In the genomic region with DNA sequence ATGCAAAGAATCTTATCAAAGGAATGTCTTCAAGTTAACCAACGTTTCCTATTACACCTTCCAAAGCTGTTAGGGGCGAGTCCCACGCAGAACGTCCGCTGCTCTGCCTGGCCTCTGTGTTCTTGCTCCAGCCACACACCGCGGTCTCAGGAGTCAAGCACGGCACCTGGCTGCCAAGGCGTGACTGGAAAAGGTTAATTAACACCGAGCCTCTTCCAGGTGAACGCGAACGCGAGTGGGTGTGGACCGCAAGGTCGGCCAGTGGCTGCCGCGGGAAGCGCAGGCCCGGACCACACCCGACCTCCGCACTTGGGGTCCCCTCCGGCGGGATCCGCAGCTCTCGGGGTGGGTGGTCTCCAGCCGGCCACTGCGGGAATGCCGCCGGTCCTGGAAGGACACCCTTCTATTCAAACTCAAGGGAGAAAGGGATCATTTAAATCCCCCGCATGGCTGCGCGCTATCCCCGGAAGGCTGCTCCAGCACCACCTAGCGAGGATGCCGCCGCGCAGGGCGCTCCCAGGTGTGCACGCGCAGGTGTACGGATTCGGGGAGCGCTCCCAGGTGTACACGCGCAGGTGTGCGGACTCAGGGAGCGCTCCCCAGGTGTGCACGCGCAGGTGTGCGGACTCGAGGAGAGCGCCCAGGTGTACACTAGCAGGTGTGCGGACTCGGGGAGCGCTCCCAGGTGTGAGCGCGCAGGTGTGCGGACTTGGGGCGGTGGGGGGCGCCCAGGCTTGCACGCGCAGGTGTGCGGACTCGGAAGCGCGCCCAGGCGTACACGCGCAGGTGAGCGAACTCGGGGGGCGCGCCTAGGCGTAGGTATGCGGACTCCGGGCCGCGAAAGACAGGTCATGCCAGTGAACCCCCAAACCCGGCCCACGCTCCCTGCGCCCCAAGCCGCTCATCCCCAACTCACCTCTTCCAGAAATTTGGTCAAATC, we compare ENCODE assay signal across 1 cellular context.
TF ChIP-seq lines count a peak whose summit lies in the region.

No MANE protein-coding gene starts in this region.

TF ChIP-seq in HepG2, 621 proteins besides CTCF, POLR2A, EP300 and RAD21 (continued from another document and continues in another):
- TF ChIP-seq, protein P1, sequence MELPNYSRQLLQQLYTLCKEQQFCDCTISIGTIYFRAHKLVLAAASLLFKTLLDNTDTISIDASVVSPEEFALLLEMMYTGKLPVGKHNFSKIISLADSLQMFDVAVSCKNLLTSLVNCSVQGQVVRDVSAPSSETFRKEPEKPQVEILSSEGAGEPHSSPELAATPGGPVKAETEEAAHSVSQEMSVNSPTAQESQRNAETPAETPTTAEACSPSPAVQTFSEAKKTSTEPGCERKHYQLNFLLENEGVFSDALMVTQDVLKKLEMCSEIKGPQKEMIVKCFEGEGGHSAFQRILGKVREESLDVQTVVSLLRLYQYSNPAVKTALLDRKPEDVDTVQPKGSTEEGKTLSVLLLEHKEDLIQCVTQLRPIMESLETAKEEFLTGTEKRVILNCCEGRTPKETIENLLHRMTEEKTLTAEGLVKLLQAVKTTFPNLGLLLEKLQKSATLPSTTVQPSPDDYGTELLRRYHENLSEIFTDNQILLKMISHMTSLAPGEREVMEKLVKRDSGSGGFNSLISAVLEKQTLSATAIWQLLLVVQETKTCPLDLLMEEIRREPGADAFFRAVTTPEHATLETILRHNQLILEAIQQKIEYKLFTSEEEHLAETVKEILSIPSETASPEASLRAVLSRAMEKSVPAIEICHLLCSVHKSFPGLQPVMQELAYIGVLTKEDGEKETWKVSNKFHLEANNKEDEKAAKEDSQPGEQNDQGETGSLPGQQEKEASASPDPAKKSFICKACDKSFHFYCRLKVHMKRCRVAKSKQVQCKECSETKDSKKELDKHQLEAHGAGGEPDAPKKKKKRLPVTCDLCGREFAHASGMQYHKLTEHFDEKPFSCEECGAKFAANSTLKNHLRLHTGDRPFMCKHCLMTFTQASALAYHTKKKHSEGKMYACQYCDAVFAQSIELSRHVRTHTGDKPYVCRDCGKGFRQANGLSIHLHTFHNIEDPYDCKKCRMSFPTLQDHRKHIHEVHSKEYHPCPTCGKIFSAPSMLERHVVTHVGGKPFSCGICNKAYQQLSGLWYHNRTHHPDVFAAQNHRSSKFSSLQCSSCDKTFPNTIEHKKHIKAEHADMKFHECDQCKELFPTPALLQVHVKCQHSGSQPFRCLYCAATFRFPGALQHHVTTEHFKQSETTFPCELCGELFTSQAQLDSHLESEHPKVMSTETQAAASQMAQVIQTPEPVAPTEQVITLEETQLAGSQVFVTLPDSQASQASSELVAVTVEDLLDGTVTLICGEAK (IDR thresholded peaks at IDR 0.05) = no peak
- TF ChIP-seq, protein P1 (CRISPR knock-in tag; IDR thresholded peaks at IDR 0.05) = peak; percentile 56
- TF ChIP-seq ZNF10 (CRISPR knock-in tag; IDR thresholded peaks at IDR 0.05; ENCODE audit: borderline replicate concordance, low read depth) = no peak
- TF ChIP-seq ZNF124 (CRISPR knock-in tag; IDR thresholded peaks at IDR 0.05) = no peak
- TF ChIP-seq, protein P2, sequence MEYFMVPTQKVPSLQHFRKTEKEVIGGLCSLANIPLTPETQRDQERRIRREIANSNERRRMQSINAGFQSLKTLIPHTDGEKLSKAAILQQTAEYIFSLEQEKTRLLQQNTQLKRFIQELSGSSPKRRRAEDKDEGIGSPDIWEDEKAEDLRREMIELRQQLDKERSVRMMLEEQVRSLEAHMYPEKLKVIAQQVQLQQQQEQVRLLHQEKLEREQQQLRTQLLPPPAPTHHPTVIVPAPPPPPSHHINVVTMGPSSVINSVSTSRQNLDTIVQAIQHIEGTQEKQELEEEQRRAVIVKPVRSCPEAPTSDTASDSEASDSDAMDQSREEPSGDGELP (IDR thresholded peaks at IDR 0.05; ENCODE audit: borderline replicate concordance, low read depth) = 0 out of 2 replicates have a peak, but pooled peaks have one; percentile 10
- TF ChIP-seq ZNF879 (CRISPR knock-in tag; IDR thresholded peaks at IDR 0.05) = 0 out of 2 replicates have a peak, but pooled peaks have one; percentile 29
- TF ChIP-seq, protein P3, sequence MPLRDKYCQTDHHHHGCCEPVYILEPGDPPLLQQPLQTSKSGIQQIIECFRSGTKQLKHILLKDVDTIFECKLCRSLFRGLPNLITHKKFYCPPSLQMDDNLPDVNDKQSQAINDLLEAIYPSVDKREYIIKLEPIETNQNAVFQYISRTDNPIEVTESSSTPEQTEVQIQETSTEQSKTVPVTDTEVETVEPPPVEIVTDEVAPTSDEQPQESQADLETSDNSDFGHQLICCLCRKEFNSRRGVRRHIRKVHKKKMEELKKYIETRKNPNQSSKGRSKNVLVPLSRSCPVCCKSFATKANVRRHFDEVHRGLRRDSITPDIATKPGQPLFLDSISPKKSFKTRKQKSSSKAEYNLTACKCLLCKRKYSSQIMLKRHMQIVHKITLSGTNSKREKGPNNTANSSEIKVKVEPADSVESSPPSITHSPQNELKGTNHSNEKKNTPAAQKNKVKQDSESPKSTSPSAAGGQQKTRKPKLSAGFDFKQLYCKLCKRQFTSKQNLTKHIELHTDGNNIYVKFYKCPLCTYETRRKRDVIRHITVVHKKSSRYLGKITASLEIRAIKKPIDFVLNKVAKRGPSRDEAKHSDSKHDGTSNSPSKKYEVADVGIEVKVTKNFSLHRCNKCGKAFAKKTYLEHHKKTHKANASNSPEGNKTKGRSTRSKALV (CRISPR knock-in tag; IDR thresholded peaks at IDR 0.05) = no peak; the same call in 1 of the 2 replicates
- TF ChIP-seq SAFB2 (CRISPR knock-in tag; IDR thresholded peaks at IDR 0.05; ENCODE audit: borderline replicate concordance, low read depth) = no peak
- TF ChIP-seq ZKSCAN8 (CRISPR knock-in tag; IDR thresholded peaks at IDR 0.05; ENCODE audit: borderline replicate concordance) = 0 out of 2 replicates have a peak, but pooled peaks have one; percentile 35
- TF ChIP-seq IRX3 (CRISPR knock-in tag; IDR thresholded peaks at IDR 0.05; ENCODE audit: borderline replicate concordance, low read depth) = peak; percentile 62; the same call in 1 of the 2 replicates
- no peak for TF ChIP-seq ZNF414 (CRISPR knock-in tag; IDR thresholded peaks at IDR 0.05)
- no peak for TF ChIP-seq EZH2 (conservative IDR thresholded peaks at IDR 0.05; ENCODE audit: low read depth, low read length)
- no peak for TF ChIP-seq SYNCRIP (IDR thresholded peaks at IDR 0.05; ENCODE audit: insufficient read depth, low read depth, low read length)
- TF ChIP-seq KLF11 (CRISPR knock-in tag; IDR thresholded peaks at IDR 0.05) = no peak
- no peak for TF ChIP-seq FIP1L1 (IDR thresholded peaks at IDR 0.05; ENCODE audit: borderline replicate concordance, insufficient read depth, low read depth, low read length)
- peak; percentile 14 for TF ChIP-seq ASH2L (IDR thresholded peaks at IDR 0.05; ENCODE audit: insufficient read length, low read depth, low read length)
- no peak for TF ChIP-seq MNT (IDR thresholded peaks at IDR 0.05)
- TF ChIP-seq, protein P4, sequence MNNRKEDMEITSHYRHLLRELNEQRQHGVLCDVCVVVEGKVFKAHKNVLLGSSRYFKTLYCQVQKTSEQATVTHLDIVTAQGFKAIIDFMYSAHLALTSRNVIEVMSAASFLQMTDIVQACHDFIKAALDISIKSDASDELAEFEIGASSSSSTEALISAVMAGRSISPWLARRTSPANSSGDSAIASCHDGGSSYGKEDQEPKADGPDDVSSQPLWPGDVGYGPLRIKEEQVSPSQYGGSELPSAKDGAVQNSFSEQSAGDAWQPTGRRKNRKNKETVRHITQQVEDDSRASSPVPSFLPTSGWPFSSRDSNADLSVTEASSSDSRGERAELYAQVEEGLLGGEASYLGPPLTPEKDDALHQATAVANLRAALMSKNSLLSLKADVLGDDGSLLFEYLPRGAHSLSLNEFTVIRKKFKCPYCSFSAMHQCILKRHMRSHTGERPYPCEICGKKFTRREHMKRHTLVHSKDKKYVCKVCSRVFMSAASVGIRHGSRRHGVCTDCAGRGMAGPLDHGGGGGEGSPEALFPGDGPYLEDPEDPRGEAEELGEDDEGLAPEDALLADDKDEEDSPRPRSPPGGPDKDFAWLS (CRISPR knock-in tag; IDR thresholded peaks at IDR 0.05; ENCODE audit: borderline replicate concordance) = no peak
- TF ChIP-seq TOPORS (CRISPR knock-in tag; IDR thresholded peaks at IDR 0.05) = no peak; the same call in 1 of the 2 replicates
- TF ChIP-seq NKX3-1 (CRISPR knock-in tag; IDR thresholded peaks at IDR 0.05) = 0 out of 2 replicates have a peak, but pooled peaks have one; percentile 30
- TF ChIP-seq PHF20 (CRISPR knock-in tag; IDR thresholded peaks at IDR 0.05) = no peak
- TF ChIP-seq SETDB1 (CRISPR knock-in tag; IDR thresholded peaks at IDR 0.05; ENCODE audit: borderline replicate concordance) = no peak
- TF ChIP-seq, protein P5, sequence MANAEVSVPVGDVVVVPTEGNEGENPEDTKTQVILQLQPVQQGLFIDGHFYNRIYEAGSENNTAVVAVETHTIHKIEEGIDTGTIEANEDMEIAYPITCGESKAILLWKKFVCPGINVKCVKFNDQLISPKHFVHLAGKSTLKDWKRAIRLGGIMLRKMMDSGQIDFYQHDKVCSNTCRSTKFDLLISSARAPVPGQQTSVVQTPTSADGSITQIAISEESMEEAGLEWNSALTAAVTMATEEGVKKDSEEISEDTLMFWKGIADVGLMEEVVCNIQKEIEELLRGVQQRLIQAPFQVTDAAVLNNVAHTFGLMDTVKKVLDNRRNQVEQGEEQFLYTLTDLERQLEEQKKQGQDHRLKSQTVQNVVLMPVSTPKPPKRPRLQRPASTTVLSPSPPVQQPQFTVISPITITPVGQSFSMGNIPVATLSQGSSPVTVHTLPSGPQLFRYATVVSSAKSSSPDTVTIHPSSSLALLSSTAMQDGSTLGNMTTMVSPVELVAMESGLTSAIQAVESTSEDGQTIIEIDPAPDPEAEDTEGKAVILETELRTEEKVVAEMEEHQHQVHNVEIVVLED (CRISPR knock-in tag; IDR thresholded peaks at IDR 0.05; ENCODE audit: borderline replicate concordance) = no peak
- TF ChIP-seq SUZ12 (IDR thresholded peaks at IDR 0.05; ENCODE audit: low read depth, low read length) = no peak
- TF ChIP-seq, protein P6, sequence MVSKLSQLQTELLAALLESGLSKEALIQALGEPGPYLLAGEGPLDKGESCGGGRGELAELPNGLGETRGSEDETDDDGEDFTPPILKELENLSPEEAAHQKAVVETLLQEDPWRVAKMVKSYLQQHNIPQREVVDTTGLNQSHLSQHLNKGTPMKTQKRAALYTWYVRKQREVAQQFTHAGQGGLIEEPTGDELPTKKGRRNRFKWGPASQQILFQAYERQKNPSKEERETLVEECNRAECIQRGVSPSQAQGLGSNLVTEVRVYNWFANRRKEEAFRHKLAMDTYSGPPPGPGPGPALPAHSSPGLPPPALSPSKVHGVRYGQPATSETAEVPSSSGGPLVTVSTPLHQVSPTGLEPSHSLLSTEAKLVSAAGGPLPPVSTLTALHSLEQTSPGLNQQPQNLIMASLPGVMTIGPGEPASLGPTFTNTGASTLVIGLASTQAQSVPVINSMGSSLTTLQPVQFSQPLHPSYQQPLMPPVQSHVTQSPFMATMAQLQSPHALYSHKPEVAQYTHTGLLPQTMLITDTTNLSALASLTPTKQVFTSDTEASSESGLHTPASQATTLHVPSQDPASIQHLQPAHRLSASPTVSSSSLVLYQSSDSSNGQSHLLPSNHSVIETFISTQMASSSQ (IDR thresholded peaks at IDR 0.05; ENCODE audit: low read depth) = no peak
- TF ChIP-seq, protein P6 (CRISPR knock-in tag; IDR thresholded peaks at IDR 0.05; ENCODE audit: borderline replicate concordance) = no peak
